In genomic region chr2:108626993-108627392, GRCh38 we compare ENCODE assay signal across 17 cellular contexts.
DNase-seq lines count a peak whose midpoint lies in the region; ATAC-seq and TF ChIP-seq lines count a peak whose summit lies in the region.
"Had no signal": no experiment of that assay in that cellular context is flagged by ENCODE, and none has a peak within 500 bp of the region (broad histone marks: within the 10 kb centered on the region; RNA-seq: fewer than 3 reads in every experiment).

No MANE protein-coding gene starts in this region.

- CTCF ChIA-PET in CD4-positive, alpha-beta memory T cell (lab: Charles Lee; ENCODE audit: partially characterized antibody): interaction anchor here (0.6 to 24.8 kb wide), 3 partner anchors 10 to 405 kb away, joined by 3 to 545 read pairs (median 200); no protein-coding TSS in a partner anchor

- no peaks in the 10 kb centered on the region for H3K27me3 ChIP-seq in CD4-positive, alpha-beta memory T cell (ENCODE audit: insufficient read depth, low read length)
- H3K27me3 ChIP-seq in GM23248 (replicated peaks; ENCODE audit: insufficient read depth): no peaks in the 10 kb centered on the region
- H3K27me3 ChIP-seq: BE2C had no signal

- ATAC-seq in T-helper 17 cell (peak; percentile 40), HG03460 (IDR thresholded peaks at IDR 0.05; ENCODE audit: unreplicated experiment) (no peak), HG02610 (IDR thresholded peaks at IDR 0.05; ENCODE audit: unreplicated experiment) (no peak), GM21528 (IDR thresholded peaks at IDR 0.05; ENCODE audit: low FRiP score, unreplicated experiment) (no peak)
- ATAC-seq: Right ventricle myocardium inferior had no signal

- H3K9me3 Mint-ChIP-seq in CD4-positive, alpha-beta memory T cell: peaks cover 0 to 2% (median 0%) of the 10 kb centered on the region in 8 donors

- H4K20me1 ChIP-seq in GM23248 (ENCODE audit: insufficient read depth): no peaks in the 10 kb centered on the region; the same call in none of the 2 replicates

- H3K4me3 ChIP-seq in CD4-positive, alpha-beta memory T cell (ENCODE audit: low read length in 2 of 2): no peak overlapping the region
- H3K4me3 ChIP-seq in GM23248: no peak overlapping the region
- no peak overlapping the region for H3K4me3 ChIP-seq in fibroblast of mammary gland (ENCODE audit: control insufficient read depth, low read depth, low read length)
- H3K4me3 ChIP-seq: HAP-1, PC-9 had no signal

- peaks cover 56 to 87% (median 70%) of the 10 kb centered on the region in 4 donors for H3K4me1 Mint-ChIP-seq in CD4-positive, alpha-beta memory T cell
- H3K4me1 Mint-ChIP-seq in T-helper 17 cell: peaks cover 54% of the 10 kb centered on the region

- POLR2A ChIA-PET in CD4-positive, alpha-beta memory T cell (lab: Charles Lee; ENCODE audit: partially characterized antibody): interaction anchor here (1.0 to 25.2 kb wide), 2 partner anchors 10 kb away, joined by 5 to 704 read pairs; no protein-coding TSS in a partner anchor

- 97% methylated on average over 2 of the region's 2 CpGs for WGBS in GM23248 (ENCODE audit: low coverage in 1 of 2, low lambda C conversion rate in 2 of 2, missing lambda C conversion rate in 2 of 2), 2 experiments

- intact Hi-C loops in CD4-positive, alpha-beta memory T cell (cut with micrococcal nuclease): loop anchor here (10.0 kb wide), 1 partner anchor 92 kb away; the partner anchor contains the start of gene LIMS1

- no peaks in the 10 kb centered on the region for H3K9me2 ChIP-seq in GM23248 (ENCODE audit: insufficient read depth)
- H3K9me2 ChIP-seq: SK-N-SH had no signal

- H3K4me3 Mint-ChIP-seq in CD4-positive, alpha-beta memory T cell: peak overlapping the region; percentile 6 to 73 (median 55)
- peak overlapping the region; percentile 90 for H3K4me3 Mint-ChIP-seq in T-helper 17 cell

- no peak for DNase-seq in CD4-positive, alpha-beta memory T cell
- DNase-seq in GM23248 (peak; percentile 29), T-helper 17 cell (no peak), fibroblast of mammary gland (ENCODE audit: low read depth) (peak; percentile 22)
- DNase-seq: BE2C; DMS 273 treated with DMSO at 0.1 percent for 48 hours; NCI-H2107; NCI-H345; NCI-H526 treated with DMSO at 0.1 percent for 48 hours; NK-92 treated with Interleukin-12 subunit alpha and Interleukin-12 subunit beta, amount 100 ng/mL, for 24 hours; PC-9; SK-N-SH had no signal

- in situ Hi-C loops in GM23248 (cut with MboI): no loop called here

- H3K79me2 ChIP-seq in GM23248 (ENCODE audit: insufficient read depth): peaks cover 99% of the 10 kb centered on the region

- H3F3A ChIP-seq in GM23248 (ENCODE audit: insufficient read depth): no peaks in the 10 kb centered on the region

- H3K9me3 ChIP-seq in CD4-positive, alpha-beta memory T cell (ENCODE audit: control insufficient read depth in 1 of 2, low read length in 2 of 2): no peaks in the 10 kb centered on the region
- no peaks in the 10 kb centered on the region for H3K9me3 ChIP-seq in GM23248 (ENCODE audit: low read depth)
- H3K9me3 ChIP-seq in T-helper 17 cell (ENCODE audit: control insufficient read depth, low read length, poor library complexity, severe bottlenecking): no peaks in the 10 kb centered on the region
- H3K9me3 ChIP-seq: BE2C, HAP-1, SK-N-SH had no signal

- H3K27ac ChIP-seq in CD4-positive, alpha-beta memory T cell (ENCODE audit: low read depth, low read length): peak overlapping the region; percentile 40
- H3K27ac ChIP-seq in GM23248: no peak overlapping the region
- H3K27ac ChIP-seq: PC-9 had no signal

- no peak overlapping the region for H2AFZ ChIP-seq in GM23248
- H2AFZ ChIP-seq: PC-9 had no signal

- H3K4me1 ChIP-seq in CD4-positive, alpha-beta memory T cell (ENCODE audit: insufficient read depth, low read length): peaks cover 93% of the 10 kb centered on the region
- peaks cover 10% of the 10 kb centered on the region; the same call in 1 of the 2 replicates for H3K4me1 ChIP-seq in GM23248 (ENCODE audit: insufficient read depth)
- H3K4me1 ChIP-seq: BE2C had no signal

- no peaks in the 10 kb centered on the region for H3K36me3 ChIP-seq in CD4-positive, alpha-beta memory T cell (ENCODE audit: insufficient read depth, low read length)
- no peaks in the 10 kb centered on the region for H3K36me3 ChIP-seq in GM23248 (ENCODE audit: low read depth)
- H3K36me3 ChIP-seq: BE2C, HAP-1 had no signal

- no peak overlapping the region for H3K4me2 ChIP-seq in GM23248 (ENCODE audit: unreplicated experiment)
- H3K4me2 ChIP-seq: PC-9, SK-N-SH had no signal

- H3K36me3 Mint-ChIP-seq in CD4-positive, alpha-beta memory T cell: peaks cover 25 to 30% of the 10 kb centered on the region in 2 donors
- peaks cover 5% of the 10 kb centered on the region for H3K36me3 Mint-ChIP-seq in T-helper 17 cell (ENCODE audit: low read depth)

- H3K27me3 Mint-ChIP-seq in CD4-positive, alpha-beta memory T cell: no peaks in the 10 kb centered on the region
- H3K27me3 Mint-ChIP-seq in T-helper 17 cell: no peaks in the 10 kb centered on the region

- TF ChIP-seq CTCF in fibroblast of mammary gland (conservative IDR thresholded peaks at IDR 0.05; ENCODE audit: control insufficient read depth, insufficient read depth, low read depth, low read length): no peak

- peak overlapping the region in 3 of 7 donors; percentile 73 to 91 (median 81) for H3K27ac Mint-ChIP-seq in CD4-positive, alpha-beta memory T cell
- H3K27ac Mint-ChIP-seq in T-helper 17 cell: peak overlapping the region; percentile 99

- no peak overlapping the region for H3K9ac ChIP-seq in GM23248
- H3K9ac ChIP-seq: SK-N-SH had no signal

Comparison
In these comparisons a context has a peak if more than half of its experiments do, and no peak if none do; other contexts are left out.
1. DNase-seq: peak in GM23248 (single experiment) and fibroblast of mammary gland (single experiment); none in CD4-positive, alpha-beta memory T cell (0 of 5) and T-helper 17 cell (0 of 3).